Comparison of ENCODE assay signal across 8 cellular contexts in genomic region chr18:54444309-54444914, GRCh38.
DNase-seq lines count a peak whose midpoint lies in the region; ATAC-seq, FAIRE-seq and TF ChIP-seq lines count a peak whose summit lies in the region.

No MANE protein-coding gene starts in this region.

- intact Hi-C loops in kidney (cut with DNase I) = no loop called here
- intact Hi-C loops in CD4-positive, alpha-beta T cell (cut with DNase I, micrococcal nuclease) = loop anchor here in 1 of 2 experiments (10.0 kb wide), 1 partner anchor 230 kb away; no protein-coding TSS in a partner anchor

- H3K4me1 ChIP-seq in OCI-LY3 (ENCODE audit: low read length) (peaks cover 3% of the 10 kb centered on the region), kidney (ENCODE audit: control insufficient read depth in 1 of 2, insufficient read depth in 1 of 2, low read depth in 1 of 2, low read length in 2 of 2) (no peaks in the 10 kb centered on the region)

- ATAC-seq in GM18867 (IDR thresholded peaks at IDR 0.05; ENCODE audit: unreplicated experiment) = peak; percentile 85
- peak; percentile 78 for ATAC-seq in HG03196 (IDR thresholded peaks at IDR 0.05; ENCODE audit: unreplicated experiment)
- ATAC-seq in stimulated activated effector memory CD8-positive, alpha-beta T cell treated with anti-CD3 and anti-CD28 coated beads, Interleukin-12 subunit alpha, Interleukin-12 subunit beta, amount 100 ng/mL, for 72 hours = peak; percentile 52
- no peak for ATAC-seq in CD4-positive, alpha-beta T cell (ENCODE audit: poor library complexity)

- no peak overlapping the region for H3K4me3 Mint-ChIP-seq in stimulated activated effector memory CD8-positive, alpha-beta T cell treated with anti-CD3 and anti-CD28 coated beads, Interleukin-12 subunit alpha, Interleukin-12 subunit beta, amount 100 ng/mL, for 72 hours
- no peak overlapping the region for H3K4me3 Mint-ChIP-seq in CD4-positive, alpha-beta T cell

- TF ChIP-seq CTCF in OCI-LY3 (IDR thresholded peaks at IDR 0.05; ENCODE audit: low read depth, low read length) (peak; percentile 100), brain microvascular endothelial cell (IDR thresholded peaks at IDR 0.05; ENCODE audit: low read depth, low read length, missing control alignments) (peak; percentile 90), kidney (IDR thresholded peaks at IDR 0.05; ENCODE audit: borderline replicate concordance, extremely low read depth, insufficient read depth) (peak; percentile 60)
- TF ChIP-seq CTCF in CD4-positive, alpha-beta T cell (IDR thresholded peaks at IDR 0.05) = no peak

- H3K4me1 Mint-ChIP-seq in stimulated activated effector memory CD8-positive, alpha-beta T cell treated with anti-CD3 and anti-CD28 coated beads, Interleukin-12 subunit alpha, Interleukin-12 subunit beta, amount 100 ng/mL, for 72 hours = no peaks in the 10 kb centered on the region
- no peaks in the 10 kb centered on the region for H3K4me1 Mint-ChIP-seq in CD4-positive, alpha-beta T cell (ENCODE audit: low read depth)

- CTCF ChIA-PET in CD4-positive, alpha-beta T cell (lab: Charles Lee) = no interaction called here

- no peaks in the 10 kb centered on the region for H4K20me1 ChIP-seq in OCI-LY3 (ENCODE audit: insufficient read depth, low read length)

- H3K36me3 ChIP-seq in OCI-LY3 (replicated peaks; ENCODE audit: low read depth, low read length) (no peaks in the 10 kb centered on the region), brain microvascular endothelial cell (replicated peaks) (no peaks in the 10 kb centered on the region), kidney (ENCODE audit: control insufficient read depth in 1 of 2, insufficient read depth in 2 of 2, low read length in 2 of 2) (no peaks in the 10 kb centered on the region)

- no peak overlapping the region for H3K4me3 ChIP-seq in OCI-LY3 (ENCODE audit: low read length)
- H3K4me3 ChIP-seq in brain microvascular endothelial cell (ENCODE audit: low read depth, low read length) = no peak overlapping the region
- no peak overlapping the region for H3K4me3 ChIP-seq in kidney (ENCODE audit: low read length in 2 of 2)

- H3K4me2 ChIP-seq in OCI-LY3 (ENCODE audit: low read length) = no peak overlapping the region

- H3K27me3 ChIP-seq in OCI-LY3 (ENCODE audit: low read depth, low read length) (peaks cover 12% of the 10 kb centered on the region; the same call in 1 of the 2 replicates), brain microvascular endothelial cell (replicated peaks) (no peaks in the 10 kb centered on the region)
- peaks cover 5% of the 10 kb centered on the region for H3K27me3 ChIP-seq in CD4-positive, alpha-beta T cell (ENCODE audit: control insufficient read depth, insufficient read depth, low read length)

- POLR2A ChIA-PET in CD4-positive, alpha-beta T cell (lab: Charles Lee) = no interaction called here

- in situ Hi-C loops in brain microvascular endothelial cell (cut with HindIII; ENCODE audit: low pct_ligation_motif_present, low sequenced_read_pairs) = no loop called here

- no peaks in the 10 kb centered on the region for H3K79me2 ChIP-seq in OCI-LY3 (ENCODE audit: low read length)

- H3K9ac ChIP-seq in OCI-LY3 (ENCODE audit: low read length) (no peak overlapping the region), kidney (ENCODE audit: low read length in 2 of 2) (no peak overlapping the region)

- H3K9me3 Mint-ChIP-seq in stimulated activated effector memory CD8-positive, alpha-beta T cell treated with anti-CD3 and anti-CD28 coated beads, Interleukin-12 subunit alpha, Interleukin-12 subunit beta, amount 100 ng/mL, for 72 hours = no peaks in the 10 kb centered on the region
- no peaks in the 10 kb centered on the region for H3K9me3 Mint-ChIP-seq in CD4-positive, alpha-beta T cell

- no peak overlapping the region for H3K27ac Mint-ChIP-seq in stimulated activated effector memory CD8-positive, alpha-beta T cell treated with anti-CD3 and anti-CD28 coated beads, Interleukin-12 subunit alpha, Interleukin-12 subunit beta, amount 100 ng/mL, for 72 hours
- no peak overlapping the region for H3K27ac Mint-ChIP-seq in CD4-positive, alpha-beta T cell

- H2AFZ ChIP-seq in OCI-LY3 (ENCODE audit: low read depth, low read length) = no peak overlapping the region; the same call in 1 of the 2 replicates

- H3K36me3 Mint-ChIP-seq in stimulated activated effector memory CD8-positive, alpha-beta T cell treated with anti-CD3 and anti-CD28 coated beads, Interleukin-12 subunit alpha, Interleukin-12 subunit beta, amount 100 ng/mL, for 72 hours = no peaks in the 10 kb centered on the region
- no peaks in the 10 kb centered on the region for H3K36me3 Mint-ChIP-seq in CD4-positive, alpha-beta T cell (ENCODE audit: low read depth)

- H3K9me3 ChIP-seq in OCI-LY3 (ENCODE audit: insufficient read depth, low read length) (no peaks in the 10 kb centered on the region), kidney (ENCODE audit: control insufficient read depth in 1 of 2, low read length in 2 of 2) (no peaks in the 10 kb centered on the region)
- no peaks in the 10 kb centered on the region for H3K9me3 ChIP-seq in CD4-positive, alpha-beta T cell (ENCODE audit: control insufficient read depth, low read length)

- peaks cover 42% of the 10 kb centered on the region for H3K27me3 Mint-ChIP-seq in CD4-positive, alpha-beta T cell

- H3K27ac ChIP-seq in OCI-LY3 (ENCODE audit: low read length) (no peak overlapping the region), brain microvascular endothelial cell (no peak overlapping the region), kidney (ENCODE audit: low read depth in 2 of 2, low read length in 2 of 2) (no peak overlapping the region)
- H3K27ac ChIP-seq in CD4-positive, alpha-beta T cell (ENCODE audit: low read depth, low read length) = no peak overlapping the region

- DNase-seq in COLO829 (ENCODE audit: low spot score) (peak; percentile 33), brain microvascular endothelial cell (peak; percentile 68), kidney (no peak)
- peak in 1 of 2 donors; percentile 62 for DNase-seq in stimulated activated effector memory CD8-positive, alpha-beta T cell treated with anti-CD3 and anti-CD28 coated beads, Interleukin-12 subunit alpha, Interleukin-12 subunit beta, amount 100 ng/mL, for 72 hours (ENCODE audit: low spot score in 2 of 2)
- DNase-seq in CD4-positive, alpha-beta T cell = no peak

- FAIRE-seq in kidney (lab: Jason Lieb, UNC) = no peak

Comparison
In these comparisons a context has a peak if more than half of its experiments do, and no peak if none do; other contexts are left out.
1. DNase-seq: peak in COLO829 (single experiment) and brain microvascular endothelial cell (single experiment); none in kidney (single experiment) and CD4-positive, alpha-beta T cell (0 of 10).